Comparison of ENCODE assay signal across 2 cellular contexts in the genomic region with DNA sequence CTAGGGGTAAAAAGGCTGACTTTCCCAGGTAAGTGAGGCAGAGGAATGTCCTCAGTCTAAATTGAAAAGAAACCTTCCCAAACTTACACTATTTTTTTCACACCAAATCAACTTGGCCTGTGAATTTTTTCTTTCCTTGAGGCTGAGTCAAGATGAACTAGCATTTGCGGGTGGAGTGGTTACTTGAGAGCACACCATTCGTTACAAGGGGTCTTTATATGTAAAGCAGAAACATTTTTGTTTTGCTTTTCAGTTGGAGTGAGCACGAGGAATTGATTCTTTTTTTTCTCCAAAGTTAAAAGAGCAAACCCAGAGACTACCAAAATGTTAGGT.
TF ChIP-seq lines count a peak whose summit lies in the region.

No MANE protein-coding gene starts in this region.

TF ChIP-seq in liver, 16 proteins besides CTCF, POLR2A, EP300 and RAD21 (continued from another document):
- TF ChIP-seq, protein P1, sequence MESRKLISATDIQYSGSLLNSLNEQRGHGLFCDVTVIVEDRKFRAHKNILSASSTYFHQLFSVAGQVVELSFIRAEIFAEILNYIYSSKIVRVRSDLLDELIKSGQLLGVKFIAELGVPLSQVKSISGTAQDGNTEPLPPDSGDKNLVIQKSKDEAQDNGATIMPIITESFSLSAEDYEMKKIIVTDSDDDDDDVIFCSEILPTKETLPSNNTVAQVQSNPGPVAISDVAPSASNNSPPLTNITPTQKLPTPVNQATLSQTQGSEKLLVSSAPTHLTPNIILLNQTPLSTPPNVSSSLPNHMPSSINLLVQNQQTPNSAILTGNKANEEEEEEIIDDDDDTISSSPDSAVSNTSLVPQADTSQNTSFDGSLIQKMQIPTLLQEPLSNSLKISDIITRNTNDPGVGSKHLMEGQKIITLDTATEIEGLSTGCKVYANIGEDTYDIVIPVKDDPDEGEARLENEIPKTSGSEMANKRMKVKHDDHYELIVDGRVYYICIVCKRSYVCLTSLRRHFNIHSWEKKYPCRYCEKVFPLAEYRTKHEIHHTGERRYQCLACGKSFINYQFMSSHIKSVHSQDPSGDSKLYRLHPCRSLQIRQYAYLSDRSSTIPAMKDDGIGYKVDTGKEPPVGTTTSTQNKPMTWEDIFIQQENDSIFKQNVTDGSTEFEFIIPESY (IDR thresholded peaks at IDR 0.05) = no peak

TF ChIP-seq in HepG2, 621 proteins besides CTCF, POLR2A, EP300 and RAD21 (continued from another document):
- TF ChIP-seq KDM3A (CRISPR knock-in tag; IDR thresholded peaks at IDR 0.05; ENCODE audit: low read depth) = no peak
- TF ChIP-seq, protein P2, sequence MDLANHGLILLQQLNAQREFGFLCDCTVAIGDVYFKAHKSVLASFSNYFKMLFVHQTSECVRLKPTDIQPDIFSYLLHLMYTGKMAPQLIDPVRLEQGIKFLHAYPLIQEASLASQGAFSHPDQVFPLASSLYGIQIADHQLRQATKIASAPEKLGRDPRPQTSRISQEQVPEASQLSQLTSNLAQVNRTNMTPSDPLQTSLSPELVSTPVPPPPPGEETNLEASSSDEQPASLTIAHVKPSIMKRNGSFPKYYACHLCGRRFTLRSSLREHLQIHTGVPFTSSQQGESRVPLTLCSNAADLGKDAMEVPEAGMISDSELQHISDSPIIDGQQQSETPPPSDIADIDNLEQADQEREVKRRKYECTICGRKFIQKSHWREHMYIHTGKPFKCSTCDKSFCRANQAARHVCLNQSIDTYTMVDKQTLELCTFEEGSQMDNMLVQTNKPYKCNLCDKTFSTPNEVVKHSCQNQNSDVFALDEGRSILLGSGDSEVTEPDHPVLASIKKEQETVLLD (CRISPR knock-in tag; IDR thresholded peaks at IDR 0.05; ENCODE audit: low read depth) = no peak
- TF ChIP-seq ZNF235 (CRISPR knock-in tag; IDR thresholded peaks at IDR 0.05; ENCODE audit: borderline replicate concordance) = no peak
- TF ChIP-seq, protein P3, sequence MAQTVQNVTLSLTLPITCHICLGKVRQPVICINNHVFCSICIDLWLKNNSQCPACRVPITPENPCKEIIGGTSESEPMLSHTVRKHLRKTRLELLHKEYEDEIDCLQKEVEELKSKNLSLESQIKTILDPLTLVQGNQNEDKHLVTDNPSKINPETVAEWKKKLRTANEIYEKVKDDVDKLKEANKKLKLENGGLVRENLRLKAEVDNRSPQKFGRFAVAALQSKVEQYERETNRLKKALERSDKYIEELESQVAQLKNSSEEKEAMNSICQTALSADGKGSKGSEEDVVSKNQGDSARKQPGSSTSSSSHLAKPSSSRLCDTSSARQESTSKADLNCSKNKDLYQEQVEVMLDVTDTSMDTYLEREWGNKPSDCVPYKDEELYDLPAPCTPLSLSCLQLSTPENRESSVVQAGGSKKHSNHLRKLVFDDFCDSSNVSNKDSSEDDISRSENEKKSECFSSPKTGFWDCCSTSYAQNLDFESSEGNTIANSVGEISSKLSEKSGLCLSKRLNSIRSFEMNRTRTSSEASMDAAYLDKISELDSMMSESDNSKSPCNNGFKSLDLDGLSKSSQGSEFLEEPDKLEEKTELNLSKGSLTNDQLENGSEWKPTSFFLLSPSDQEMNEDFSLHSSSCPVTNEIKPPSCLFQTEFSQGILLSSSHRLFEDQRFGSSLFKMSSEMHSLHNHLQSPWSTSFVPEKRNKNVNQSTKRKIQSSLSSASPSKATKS (CRISPR knock-in tag; IDR thresholded peaks at IDR 0.05) = no peak
